In genomic region chr9:113176748-113177147, GRCh38 we compare ENCODE assay signal across 15 cellular contexts. TPM values are rescaled to one million over a fixed set of nuclear protein-coding genes. Genes with fewer than 3 reads are reported as not detected.
DNase-seq lines count a peak whose midpoint lies in the region; ATAC-seq and TF ChIP-seq lines count a peak whose summit lies in the region.
"Had no signal": no experiment of that assay in that cellular context is flagged by ENCODE, and none has a peak within 500 bp of the region (broad histone marks: within the 10 kb centered on the region; RNA-seq: fewer than 3 reads in every experiment).

No MANE protein-coding gene starts in this region.

- peak; percentile 32 for ATAC-seq in naive thymus-derived CD4-positive, alpha-beta T cell
- ATAC-seq: CD8-positive, alpha-beta T cell; GM23338 had no signal

- no peaks in the 10 kb centered on the region for H3K27me3 Mint-ChIP-seq in CD14-positive monocyte (ENCODE audit: low read depth in 3 of 3)
- H3K27me3 Mint-ChIP-seq in dendritic cell treated with granulocyte-macrophage colony-stimulating factor and Interleukin-4, amounts not matched to agents 40 ng/mL and 50 ng/mL, for 4 days: no peaks in the 10 kb centered on the region
- H3K27me3 Mint-ChIP-seq in naive thymus-derived CD4-positive, alpha-beta T cell: no peaks in the 10 kb centered on the region
- peaks cover 1% of the 10 kb centered on the region for H3K27me3 Mint-ChIP-seq in endothelial cell (ENCODE audit: unreplicated experiment)

- H3K36me3 ChIP-seq in naive thymus-derived CD4-positive, alpha-beta T cell (ENCODE audit: control insufficient read depth in 2 of 3, insufficient read depth in 3 of 3, low read length in 3 of 3): peaks cover 12 to 83% (median 19%) of the 10 kb centered on the region in 3 experiments

- POLR2A ChIA-PET in naive thymus-derived CD4-positive, alpha-beta T cell (lab: Charles Lee): no interaction called here

- H3K4me3 ChIP-seq in naive thymus-derived CD4-positive, alpha-beta T cell (ENCODE audit: low read length): no peak overlapping the region
- H3K4me3 ChIP-seq: GM23338 had no signal

- no peaks in the 10 kb centered on the region for H3K9me3 ChIP-seq in naive thymus-derived CD4-positive, alpha-beta T cell (ENCODE audit: control insufficient read depth in 2 of 3, low read length in 3 of 3)

- no peaks in the 10 kb centered on the region for H3K27me3 ChIP-seq in naive thymus-derived CD4-positive, alpha-beta T cell (ENCODE audit: control insufficient read depth in 2 of 2, insufficient read depth in 2 of 2, low read length in 2 of 2)

- CTCF ChIA-PET in naive thymus-derived CD4-positive, alpha-beta T cell (lab: Charles Lee): no interaction called here

- peak; percentile 69 for DNase-seq in CD14-positive monocyte (ENCODE audit: low spot score)
- DNase-seq in CD1c-positive myeloid dendritic cell (ENCODE audit: extremely low spot score): peak; percentile 57
- DNase-seq in naive thymus-derived CD4-positive, alpha-beta T cell: no peak
- no peak for DNase-seq in endothelial cell (ENCODE audit: low spot score)
- DNase-seq in NCI-H2107 (lab: John Stamatoyannopoulos, UW): no peak
- no peak for DNase-seq in activated CD8-positive, alpha-beta memory T cell treated with anti-CD3 and anti-CD28 coated beads, Interleukin-2, amount 50 U/mL, for 4 hours
- DNase-seq: ACHN; Calu3; CD8-positive, alpha-beta T cell; DMS79 treated with DMSO at 0.1 percent for 48 hours; GF-D8; HCEC 1CT had no signal

- H3K4me1 Mint-ChIP-seq in CD14-positive monocyte: peaks cover 21% of the 10 kb centered on the region
- H3K4me1 Mint-ChIP-seq in dendritic cell treated with granulocyte-macrophage colony-stimulating factor and Interleukin-4, amounts not matched to agents 40 ng/mL and 50 ng/mL, for 4 days (ENCODE audit: low read depth): peaks cover 30% of the 10 kb centered on the region
- H3K4me1 Mint-ChIP-seq in naive thymus-derived CD4-positive, alpha-beta T cell: no peaks in the 10 kb centered on the region
- peaks cover 3% of the 10 kb centered on the region for H3K4me1 Mint-ChIP-seq in endothelial cell (ENCODE audit: unreplicated experiment)
- H3K4me1 Mint-ChIP-seq: GM23338 had no signal

- TF ChIP-seq CTCF in CD14-positive monocyte (IDR thresholded peaks at IDR 0.05): no peak
- no peak for TF ChIP-seq CTCF in endothelial cell (IDR thresholded peaks at IDR 0.05; ENCODE audit: unreplicated experiment)

- H3K4me3 Mint-ChIP-seq in CD14-positive monocyte: no peak overlapping the region
- no peak overlapping the region for H3K4me3 Mint-ChIP-seq in dendritic cell treated with granulocyte-macrophage colony-stimulating factor and Interleukin-4, amounts not matched to agents 40 ng/mL and 50 ng/mL, for 4 days
- H3K4me3 Mint-ChIP-seq in naive thymus-derived CD4-positive, alpha-beta T cell: no peak overlapping the region
- H3K4me3 Mint-ChIP-seq in endothelial cell (ENCODE audit: unreplicated experiment): no peak overlapping the region
- H3K4me3 Mint-ChIP-seq: CD8-positive, alpha-beta T cell; GM23338 had no signal

- H3K4me1 ChIP-seq in naive thymus-derived CD4-positive, alpha-beta T cell (ENCODE audit: control insufficient read depth in 2 of 2, insufficient read depth in 2 of 2, low read length in 2 of 2): no peaks in the 10 kb centered on the region

- H3K27ac Mint-ChIP-seq in CD14-positive monocyte (peak overlapping the region; percentile 41 to 91 (median 70)), endothelial cell (ENCODE audit: unreplicated experiment) (no peak overlapping the region)
- H3K27ac Mint-ChIP-seq in dendritic cell treated with granulocyte-macrophage colony-stimulating factor and Interleukin-4, amounts not matched to agents 40 ng/mL and 50 ng/mL, for 4 days: peak overlapping the region; percentile 48
- H3K27ac Mint-ChIP-seq in naive thymus-derived CD4-positive, alpha-beta T cell: no peak overlapping the region
- H3K27ac Mint-ChIP-seq: CD8-positive, alpha-beta T cell; GM23338 had no signal

- peaks cover 87 to 93% of the 10 kb centered on the region in 2 donors for H3K36me3 Mint-ChIP-seq in CD14-positive monocyte
- H3K36me3 Mint-ChIP-seq in dendritic cell treated with granulocyte-macrophage colony-stimulating factor and Interleukin-4, amounts not matched to agents 40 ng/mL and 50 ng/mL, for 4 days (ENCODE audit: low read depth): peaks cover 97% of the 10 kb centered on the region
- peaks cover 38 to 71% (median 53%) of the 10 kb centered on the region in 5 donors for H3K36me3 Mint-ChIP-seq in naive thymus-derived CD4-positive, alpha-beta T cell
- H3K36me3 Mint-ChIP-seq in endothelial cell (ENCODE audit: low read depth, unreplicated experiment): peaks cover 31% of the 10 kb centered on the region

- intact Hi-C loops in CD14-positive monocyte (cut with micrococcal nuclease): no loop called here
- intact Hi-C loops in dendritic cell treated with granulocyte-macrophage colony-stimulating factor and Interleukin-4, amounts not matched to agents 40 ng/mL and 50 ng/mL, for 4 days (cut with micrococcal nuclease): loop anchor here (10.0 kb wide), 1 partner anchor 568 kb away; no protein-coding TSS in a partner anchor
- intact Hi-C loops in naive thymus-derived CD4-positive, alpha-beta T cell (cut with micrococcal nuclease): no loop called here

- H3K9me3 Mint-ChIP-seq in CD14-positive monocyte (peaks cover 0 to 14% (median 2%) of the 10 kb centered on the region in 7 donors), endothelial cell (ENCODE audit: unreplicated experiment) (no peaks in the 10 kb centered on the region)
- no peaks in the 10 kb centered on the region for H3K9me3 Mint-ChIP-seq in dendritic cell treated with granulocyte-macrophage colony-stimulating factor and Interleukin-4, amounts not matched to agents 40 ng/mL and 50 ng/mL, for 4 days
- H3K9me3 Mint-ChIP-seq in naive thymus-derived CD4-positive, alpha-beta T cell: peaks cover 0 to 9% (median 2%) of the 10 kb centered on the region in 11 donors
- H3K9me3 Mint-ChIP-seq: GM23338 had no signal

- no peak overlapping the region for H3K27ac ChIP-seq in naive thymus-derived CD4-positive, alpha-beta T cell (ENCODE audit: low read depth, low read length)
- H3K27ac ChIP-seq: C4-2B had no signal

RNA-seq across cellular contexts. Expression of gene SLC31A2, which starts 25.9 kb away (rescaled TPM):
- polyA plus RNA-seq in CD14-positive monocyte: 100 to 1,000 TPM; 188 to 247 TPM
- total RNA-seq in naive thymus-derived CD4-positive, alpha-beta T cell: 10 to 100 TPM in 1 of 5 experiments, 1 to 10 TPM in 4; 5.3 to 39.2 (median 5.4) TPM
- polyA plus RNA-seq in naive thymus-derived CD4-positive, alpha-beta T cell: 1 to 10 TPM; 2.7 to 4.9 TPM
- 2.1 TPM for total RNA-seq in endothelial cell (ENCODE audit: unreplicated experiment)

RNA-seq across cellular contexts. Expression of gene FKBP15, which starts 44.3 kb away (rescaled TPM):
- polyA plus RNA-seq in CD14-positive monocyte: 10 to 100 TPM; 32.3 to 55.7 TPM
- total RNA-seq in naive thymus-derived CD4-positive, alpha-beta T cell: 10 to 100 TPM; 22.4 to 50.6 (median 33.4) TPM
- 10 to 100 TPM in 1 of 2 donors, 1 to 10 TPM in 1; 8.8 to 18.1 TPM for polyA plus RNA-seq in naive thymus-derived CD4-positive, alpha-beta T cell
- 30.2 TPM for total RNA-seq in endothelial cell (ENCODE audit: unreplicated experiment)

RNA-seq across cellular contexts. Expression of gene SLC31A1, which starts 44.6 kb away (rescaled TPM):
- polyA plus RNA-seq in CD14-positive monocyte: 10 to 100 TPM; 38.8 to 49.0 TPM
- 10 to 100 TPM in 1 of 5 experiments, 1 to 10 TPM in 4; 4.5 to 10.4 (median 4.7) TPM for total RNA-seq in naive thymus-derived CD4-positive, alpha-beta T cell
- 1 to 10 TPM; 3.0 to 4.1 TPM for polyA plus RNA-seq in naive thymus-derived CD4-positive, alpha-beta T cell
- total RNA-seq in endothelial cell (ENCODE audit: unreplicated experiment): 23.2 TPM

Comparison
In these comparisons a context has a peak if more than half of its experiments do, and no peak if none do; other contexts are left out.
1. DNase-seq: peak in CD14-positive monocyte (single experiment) and CD1c-positive myeloid dendritic cell (single experiment); none in naive thymus-derived CD4-positive, alpha-beta T cell (0 of 9), endothelial cell (single experiment), NCI-H2107 (single experiment) and activated CD8-positive, alpha-beta memory T cell treated with anti-CD3 and anti-CD28 coated beads, Interleukin-2, amount 50 U/mL, for 4 hours (single experiment).
2. H3K27ac Mint-ChIP-seq: peak in CD14-positive monocyte (7 of 7) and dendritic cell treated with granulocyte-macrophage colony-stimulating factor and Interleukin-4, amounts not matched to agents 40 ng/mL and 50 ng/mL, for 4 days (single experiment); none in naive thymus-derived CD4-positive, alpha-beta T cell (0 of 9) and endothelial cell (single experiment).